In genomic region chrX:44130189-44130588, GRCh38 we compare ENCODE assay signal across 22 cellular contexts.
DNase-seq lines count a peak whose midpoint lies in the region; ATAC-seq, FAIRE-seq and TF ChIP-seq lines count a peak whose summit lies in the region.
"Had no signal": no experiment of that assay in that cellular context is flagged by ENCODE, and none has a peak within 500 bp of the region (broad histone marks: within the 10 kb centered on the region; RNA-seq: fewer than 3 reads in every experiment).

No MANE protein-coding gene starts in this region.

- H3K4me3 Mint-ChIP-seq in astrocyte (ENCODE audit: unreplicated experiment), result no peak overlapping the region
- H3K4me3 Mint-ChIP-seq: B cell; CD4-positive, alpha-beta T cell; CD8-positive, alpha-beta T cell had no signal

- H3K27ac Mint-ChIP-seq in astrocyte (ENCODE audit: unreplicated experiment), result no peak overlapping the region
- H3K27ac Mint-ChIP-seq: B cell; CD4-positive, alpha-beta T cell; CD8-positive, alpha-beta T cell had no signal

- no peaks in the 10 kb centered on the region for H3K36me3 Mint-ChIP-seq in astrocyte (ENCODE audit: low read depth, unreplicated experiment)
- H3K36me3 Mint-ChIP-seq: CD8-positive, alpha-beta T cell had no signal

- no peaks in the 10 kb centered on the region for H3K4me1 ChIP-seq in astrocyte (ENCODE audit: insufficient read depth, low read length)
- no peaks in the 10 kb centered on the region for H3K4me1 ChIP-seq in mucosa of descending colon (ENCODE audit: low read depth)
- H3K4me1 ChIP-seq: A549; BLaER1 treated with 17β-estradiol and CSF1 and Interleukin-3, amounts not matched to agents 10 nM and 100 nM; Caco-2 had no signal

- no peaks in the 10 kb centered on the region for H4K20me1 ChIP-seq in astrocyte (ENCODE audit: insufficient read depth, low read length)
- H4K20me1 ChIP-seq: BLaER1 treated with 17β-estradiol and CSF1 and Interleukin-3, amounts not matched to agents 10 nM and 100 nM had no signal

- no peaks in the 10 kb centered on the region for H3K36me3 ChIP-seq in astrocyte (ENCODE audit: insufficient read depth, low read length)
- no peaks in the 10 kb centered on the region for H3K36me3 ChIP-seq in mucosa of descending colon (ENCODE audit: low read depth)
- H3K36me3 ChIP-seq: BLaER1 treated with 17β-estradiol and CSF1 and Interleukin-3, amounts not matched to agents 10 nM and 100 nM had no signal

- peak; percentile 49 for FAIRE-seq in astrocyte (lab: Jason Lieb, UNC)
- FAIRE-seq in colon (lab: Jason Lieb, UNC), result peak; percentile 75
- FAIRE-seq: D721Med, G401.6, GM12891, GM19239 had no signal

- H3K27me3 Mint-ChIP-seq in astrocyte (ENCODE audit: low read depth, unreplicated experiment), result no peaks in the 10 kb centered on the region

- H2AFZ ChIP-seq in astrocyte (ENCODE audit: low read depth, low read length), result no peak overlapping the region

- no peaks in the 10 kb centered on the region for H3K27me3 ChIP-seq in astrocyte (ENCODE audit: insufficient read depth, low read length)
- H3K27me3 ChIP-seq: BLaER1 treated with 17β-estradiol and CSF1 and Interleukin-3, amounts not matched to agents 10 nM and 100 nM had no signal

- no peak overlapping the region for H3K4me2 ChIP-seq in astrocyte (ENCODE audit: low read length)
- H3K4me2 ChIP-seq: A549; BLaER1 treated with 17β-estradiol and CSF1 and Interleukin-3, amounts not matched to agents 10 nM and 100 nM had no signal

- intact Hi-C loops in mucosa of descending colon (cut with DNase I, micrococcal nuclease), result no loop called here

- H3K4me3 ChIP-seq in astrocyte (ENCODE audit: insufficient read depth, low read depth, low read length) (no peak overlapping the region), mucosa of descending colon (no peak overlapping the region)
- H3K4me3 ChIP-seq: A549; BLaER1 treated with 17β-estradiol and CSF1 and Interleukin-3, amounts not matched to agents 10 nM and 100 nM had no signal

- no peaks in the 10 kb centered on the region for H3K9me3 Mint-ChIP-seq in astrocyte (ENCODE audit: unreplicated experiment)
- H3K9me3 Mint-ChIP-seq: CD4-positive, alpha-beta T cell; CD8-positive, alpha-beta T cell had no signal

- H3K79me2 ChIP-seq in astrocyte (ENCODE audit: insufficient read depth, low read length), result no peaks in the 10 kb centered on the region

- peak; percentile 90 for ATAC-seq in mucosa of descending colon
- ATAC-seq: A549; CD8-positive, alpha-beta T cell had no signal

- H3K9ac ChIP-seq in astrocyte (ENCODE audit: low read length), result no peak overlapping the region
- H3K9ac ChIP-seq: BLaER1 treated with 17β-estradiol and CSF1 and Interleukin-3, amounts not matched to agents 10 nM and 100 nM had no signal

- H3K9me3 ChIP-seq in astrocyte (ENCODE audit: insufficient read depth, low read depth, low read length), result no peaks in the 10 kb centered on the region
- H3K9me3 ChIP-seq in mucosa of descending colon, result no peaks in the 10 kb centered on the region
- H3K9me3 ChIP-seq: A549; BLaER1 treated with 17β-estradiol and CSF1 and Interleukin-3, amounts not matched to agents 10 nM and 100 nM; Caco-2 had no signal

- H3K4me1 Mint-ChIP-seq in astrocyte (ENCODE audit: low read depth, unreplicated experiment), result no peaks in the 10 kb centered on the region
- H3K4me1 Mint-ChIP-seq: B cell had no signal

- H3K27ac ChIP-seq in astrocyte (ENCODE audit: low read depth, low read length), result no peak overlapping the region
- H3K27ac ChIP-seq: A549; BLaER1 treated with 17β-estradiol and CSF1 and Interleukin-3, amounts not matched to agents 10 nM and 100 nM; C4-2B had no signal

- no peak for DNase-seq in astrocyte (ENCODE audit: low read depth)
- DNase-seq in mucosa of descending colon, result no peak
- no peak for DNase-seq in activated CD8-positive, alpha-beta memory T cell treated with anti-CD3 and anti-CD28 coated beads, Interleukin-2, amount 50 U/mL, for 4 hours
- DNase-seq in NCI-H1694 (lab: John Stamatoyannopoulos, UW), result no peak
- no peak for DNase-seq in NCI-H2227 treated with DMSO at 0.1 percent for 48 hours (lab: John Stamatoyannopoulos, UW)
- DNase-seq: 8988T; AML-193; Caco-2; Calu3; CD4-positive, alpha-beta T cell; CD8-positive, alpha-beta T cell; DMS79 treated with DMSO at 0.1 percent for 48 hours; GF-D8 had no signal

- TF ChIP-seq CTCF in astrocyte (IDR thresholded peaks at IDR 0.05; ENCODE audit: insufficient read depth, low read depth, low read length), result no peak
- TF ChIP-seq CTCF in mucosa of descending colon (IDR thresholded peaks at IDR 0.05), result no peak
